Comparison of ENCODE assay signal across 8 cellular contexts in the genomic region with DNA sequence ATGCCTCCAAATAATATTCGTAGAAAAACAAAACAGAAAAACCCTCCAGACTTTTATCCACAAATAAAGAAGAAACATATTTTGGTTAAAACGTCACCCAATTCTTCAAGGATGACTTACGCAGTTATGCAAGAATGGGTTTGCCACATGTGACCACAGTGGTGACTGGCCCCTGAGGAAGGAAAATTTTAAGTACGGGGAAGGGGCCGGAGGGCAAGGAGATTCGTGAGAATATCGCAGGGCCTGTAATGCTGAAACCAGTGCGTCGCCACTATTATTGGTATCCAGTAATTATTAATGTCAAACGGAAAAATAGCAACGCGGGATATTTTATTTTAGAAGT.
A peak's percentile ranks its signal among the peaks of the same experiment; 100 is the strongest.
DNase-seq lines count a peak whose midpoint lies in the region; ATAC-seq lines count a peak whose summit lies in the region.

No MANE protein-coding gene starts in this region.

- peak overlapping the region; percentile 93 for H3K27ac ChIP-seq in layer of hippocampus (ENCODE audit: low read depth, low read length)

- peaks cover 5% of the 10 kb centered on the region; the same call in 1 of the 2 replicates for H3K9me3 ChIP-seq in HAP-1

- H3K27me3 ChIP-seq in HAP-1 (ENCODE audit: low read depth) (no peaks in the 10 kb centered on the region), layer of hippocampus (ENCODE audit: control insufficient read depth, insufficient read depth, low read length) (no peaks in the 10 kb centered on the region)

- peaks cover 15% of the 10 kb centered on the region for H3K36me3 ChIP-seq in HAP-1 (replicated peaks)

- in situ Hi-C loops in HAP-1 (cut with MboI; ENCODE audit: low sequenced_read_pairs) = no loop called here
- in situ Hi-C loops in T47D (cut with HindIII; ENCODE audit: low pct_unique_long_range_greater_than_20kb, low sequenced_read_pairs) = no loop called here

- DNase-seq in COLO829 (ENCODE audit: low spot score) (peak; percentile 38), HAP-1 (ENCODE audit: low spot score in 2 of 2) (no peak), NOMO-1 (lab: John Stamatoyannopoulos, UW; ENCODE audit: unreplicated experiment in 2 of 2) (peak; percentile 85), T47D (ENCODE audit: low read depth in 1 of 2, low spot score in 1 of 2) (peak; percentile 55 to 68), superior temporal gyrus (ENCODE audit: extremely low spot score) (peak; percentile 46), NCI-H2196 treated with DMSO at 0.1 percent for 48 hours (lab: John Stamatoyannopoulos, UW; ENCODE audit: unreplicated experiment) (no peak)

- no peak for ATAC-seq in GM21360 (IDR thresholded peaks at IDR 0.05; ENCODE audit: unreplicated experiment)

- peaks cover 7% of the 10 kb centered on the region for H3K4me1 ChIP-seq in HAP-1

- H3K4me3 ChIP-seq in HAP-1 = peak overlapping the region; percentile 81

Comparison
In these comparisons a context has a peak if more than half of its experiments do, and no peak if none do; other contexts are left out.
1. DNase-seq: peak in COLO829 (single experiment), NOMO-1 (2 of 2), T47D (2 of 2) and superior temporal gyrus (single experiment); none in HAP-1 (0 of 2) and NCI-H2196 treated with DMSO at 0.1 percent for 48 hours (single experiment).